19 cellular contexts compared by ENCODE assay signal in the genomic region with DNA sequence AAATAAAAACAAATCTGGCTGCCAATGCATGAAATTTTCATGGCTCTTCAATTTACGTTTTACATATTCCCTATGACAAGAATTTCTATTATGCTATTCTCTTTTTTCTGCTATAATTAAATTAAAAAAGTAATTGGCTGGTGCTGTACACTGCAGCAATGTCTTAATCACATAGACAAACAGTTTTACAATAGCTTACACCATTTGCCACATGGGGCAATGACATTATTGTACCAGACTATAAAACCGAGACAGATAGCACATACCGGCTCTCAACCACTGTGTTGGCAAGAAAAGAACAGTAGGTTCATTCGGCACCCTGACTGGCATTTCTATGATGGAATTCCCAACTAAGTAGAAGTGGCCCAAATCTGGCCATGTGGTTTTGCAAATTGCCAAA.
"Had no signal": no experiment of that assay in that cellular context is flagged by ENCODE, and none has a peak within 500 bp of the region (broad histone marks: within the 10 kb centered on the region; RNA-seq: fewer than 3 reads in every experiment).

No MANE protein-coding gene starts in this region.

- H3K36me3 ChIP-seq: esophagus muscularis mucosa, sigmoid colon, vagina had no signal

- ATAC-seq: activated CD8-positive, alpha-beta T cell treated with anti-CD3 and anti-CD28 coated beads, Interleukin-2, amount 10 ng/mL, durations not matched to agents 7 days and 5 days; effector memory CD8-positive, alpha-beta T cell; natural killer cell treated with Interleukin-12 subunit alpha and Interleukin-12 subunit beta and Interleukin-15 and Interleukin-18, amount 100 ng/mL, for 72 hours; stimulated activated naive B cell treated with anti-CD40 and anti-IgM and Interleukin-4, amounts not matched to agents 10 μg/mL and 1 μg/mL and 100 μg/mL, for 72 hours had no signal

- H3K4me3 ChIP-seq: dorsolateral prefrontal cortex, esophagus muscularis mucosa, sigmoid colon, testis, vagina had no signal

- H3K27me3 ChIP-seq: esophagus muscularis mucosa, sigmoid colon, testis, vagina had no signal

- DNase-seq: activated CD4-positive, alpha-beta T cell treated with anti-CD3 and anti-CD28 coated beads for 1 hour; activated CD4-positive, alpha-beta T cell treated with anti-CD3 and anti-CD28 coated beads, Interleukin-2, amount 50 U/mL, for 1 hour; activated CD8-positive, alpha-beta T cell treated with anti-CD3 and anti-CD28 coated beads, Interleukin-2, amount 10 ng/mL, durations not matched to agents 7 days and 5 days; activated gamma-delta T cell treated with Interleukin-2 at 50 U/mL for 16 hours; aorta; dorsolateral prefrontal cortex; effector memory CD8-positive, alpha-beta T cell; hippocampal formation; midbrain; retina; sigmoid colon; stimulated activated CD4-positive, alpha-beta T cell treated with anti-CD3 and anti-CD28 coated beads, Interleukin-2, amount 100 ng/mL, for 48 hours; stimulated activated CD8-positive, alpha-beta memory T cell treated with anti-CD3 and anti-CD28 coated beads, Interleukin-4, amount 100 ng/mL, for 48 hours; stimulated activated naive B cell treated with anti-CD40 and anti-IgM and Interleukin-4, amounts not matched to agents 10 μg/mL and 1 μg/mL and 100 μg/mL, for 72 hours; T-helper 9 cell; testis had no signal

- H3K9me3 ChIP-seq: esophagus muscularis mucosa, sigmoid colon, testis, vagina had no signal

- H3K4me1 ChIP-seq: esophagus muscularis mucosa, sigmoid colon, testis, vagina had no signal
